Comparison of ENCODE assay signal across 8 cellular contexts in the genomic region with DNA sequence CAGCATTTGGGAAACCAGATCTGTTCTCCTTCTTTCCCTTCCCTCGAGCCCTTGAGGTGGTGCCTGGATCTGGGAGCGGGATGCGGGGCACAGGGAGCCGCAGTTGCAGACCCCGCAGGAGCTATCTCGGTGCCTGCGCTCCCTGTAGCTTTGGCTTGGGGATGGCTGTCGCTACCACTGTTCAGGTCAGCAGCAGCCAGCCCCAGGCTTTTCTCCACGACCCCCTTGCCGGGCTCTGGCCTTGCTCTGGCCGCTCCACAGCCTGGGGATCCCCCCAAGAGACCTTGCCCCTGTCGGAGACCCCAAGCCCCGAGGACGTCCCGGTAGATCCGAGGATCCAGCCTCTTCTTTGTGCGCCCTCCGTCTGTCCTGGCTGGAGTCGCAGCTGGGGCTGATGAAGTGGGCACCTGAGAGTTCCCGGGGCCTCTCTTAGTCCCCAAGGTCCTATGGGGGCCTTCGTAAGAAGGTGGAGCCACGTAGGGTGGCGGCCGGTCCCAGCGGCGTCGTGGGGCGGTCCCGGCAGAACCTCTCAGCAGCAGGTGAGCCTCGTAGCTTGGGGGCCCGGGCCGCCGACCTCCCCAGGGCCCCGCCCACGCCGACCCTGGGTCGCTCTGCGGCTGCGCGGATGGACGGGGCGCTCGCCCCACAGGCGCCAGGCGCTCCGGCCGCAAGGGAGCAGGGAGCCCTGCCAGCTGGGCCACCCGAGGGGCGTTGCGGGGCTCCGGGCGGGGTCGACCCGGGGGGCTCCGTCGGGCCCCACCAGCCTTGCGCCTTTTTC. TPM values are rescaled to one million over a fixed set of nuclear protein-coding genes. Genes with fewer than 3 reads are reported as not detected.
A peak's percentile ranks its signal among the peaks of the same experiment; 100 is the strongest.
DNase-seq lines count a peak whose midpoint lies in the region; ATAC-seq and TF ChIP-seq lines count a peak whose summit lies in the region.

No MANE protein-coding gene starts in this region.

- CTCF ChIA-PET in CD8-positive, alpha-beta T cell (lab: Charles Lee), result interaction anchor here (0.8 to 6.9 kb wide), 23 partner anchors 9 to 190 kb away, joined by 3 to 53 read pairs (median 4); partner anchors contain the start of gene WNT1

- TF ChIP-seq CTCF in CD8-positive, alpha-beta T cell (IDR thresholded peaks at IDR 0.05), result no peak
- TF ChIP-seq CTCF in colonic mucosa (IDR thresholded peaks at IDR 0.05), result no peak

- H3K27me3 Mint-ChIP-seq in CD8-positive, alpha-beta T cell (ENCODE audit: low read depth), result peaks cover 63% of the 10 kb centered on the region
- peaks cover 46% of the 10 kb centered on the region for H3K27me3 Mint-ChIP-seq in activated T-helper 2 cell treated with anti-CD3 and anti-CD28 coated beads, Interferon-gamma antibody, Interleukin-2, Interleukin-4, amounts not matched to agents 10 μg/mL and 5 μg/mL and 100 μg/mL, durations not matched to agents 14 hours and 24 hours and 36 hours (ENCODE audit: low read depth)

- DNase-seq in CD8-positive, alpha-beta T cell, result peak in 2 of 7 experiments; percentile 28 to 30
- DNase-seq in NCI-H774 (lab: John Stamatoyannopoulos, UW) (peak; percentile 36), colonic mucosa (no peak), COLO829 (ENCODE audit: low spot score) (no peak), GDM1 (lab: John Stamatoyannopoulos, UW) (no peak)
- no peak for DNase-seq in activated T-helper 2 cell treated with anti-CD3 and anti-CD28 coated beads, Interferon-gamma antibody, Interleukin-2, Interleukin-4, amounts not matched to agents 10 μg/mL and 5 μg/mL and 100 μg/mL, durations not matched to agents 14 hours and 24 hours and 36 hours (ENCODE audit: low spot score)

- H3K9me3 ChIP-seq in CD8-positive, alpha-beta T cell (ENCODE audit: low read length), result no peaks in the 10 kb centered on the region
- no peaks in the 10 kb centered on the region for H3K9me3 ChIP-seq in colonic mucosa
- no peaks in the 10 kb centered on the region for H3K9me3 ChIP-seq in muscle layer of duodenum (ENCODE audit: control insufficient read depth in 1 of 2, low read length in 2 of 2)

- intact Hi-C loops in CD8-positive, alpha-beta T cell (cut with DNase I, micrococcal nuclease), result loop anchor here (1.0 to 5.0 kb wide), 6 partner anchors 17 to 94 kb away; partner anchors contain the start of genes ARF3 (in 1 of the 2), DHH (in 1 of the 2) and PRKAG1 (in 1 of the 2)
- intact Hi-C loops in colonic mucosa (cut with DNase I), result no loop called here
- intact Hi-C loops in activated T-helper 2 cell treated with anti-CD3 and anti-CD28 coated beads, Interferon-gamma antibody, Interleukin-2, Interleukin-4, amounts not matched to agents 10 μg/mL and 5 μg/mL and 100 μg/mL, durations not matched to agents 14 hours and 24 hours and 36 hours (cut with micrococcal nuclease), result loop anchor here (5.0 kb wide), 3 partner anchors 66 to 106 kb away; partner anchors contain the start of gene DHH

- H3K4me3 Mint-ChIP-seq in CD8-positive, alpha-beta T cell, result peak overlapping the region; percentile 70
- no peak overlapping the region for H3K4me3 Mint-ChIP-seq in activated T-helper 2 cell treated with anti-CD3 and anti-CD28 coated beads, Interferon-gamma antibody, Interleukin-2, Interleukin-4, amounts not matched to agents 10 μg/mL and 5 μg/mL and 100 μg/mL, durations not matched to agents 14 hours and 24 hours and 36 hours (ENCODE audit: low read depth)

- peak overlapping the region in 1 of 2 donors; percentile 35 for H3K9ac ChIP-seq in colonic mucosa (ENCODE audit: low read depth in 2 of 2, low read length in 2 of 2)

- no peak overlapping the region for H3K27ac ChIP-seq in CD8-positive, alpha-beta T cell (ENCODE audit: low read depth, low read length)
- H3K27ac ChIP-seq in colonic mucosa, result no peak overlapping the region
- H3K27ac ChIP-seq in muscle layer of duodenum (ENCODE audit: low read length), result no peak overlapping the region

- H3K4me3 ChIP-seq in CD8-positive, alpha-beta T cell (ENCODE audit: low read depth, low read length), result peak overlapping the region; percentile 44
- H3K4me3 ChIP-seq in colonic mucosa (peak overlapping the region; percentile 45), muscle layer of duodenum (ENCODE audit: low read depth in 1 of 2, low read length in 2 of 2) (peak overlapping the region; percentile 16 to 57)

- H3K36me3 ChIP-seq in CD8-positive, alpha-beta T cell (ENCODE audit: insufficient read depth, low read length), result no peaks in the 10 kb centered on the region
- H3K36me3 ChIP-seq in colonic mucosa (no peaks in the 10 kb centered on the region), muscle layer of duodenum (ENCODE audit: control insufficient read depth in 1 of 2, insufficient read depth in 2 of 2, low read length in 2 of 2) (peaks cover 16 to 21% of the 10 kb centered on the region in 2 donors)

- peaks cover 21% of the 10 kb centered on the region for H3K36me3 Mint-ChIP-seq in CD8-positive, alpha-beta T cell
- H3K36me3 Mint-ChIP-seq in activated T-helper 2 cell treated with anti-CD3 and anti-CD28 coated beads, Interferon-gamma antibody, Interleukin-2, Interleukin-4, amounts not matched to agents 10 μg/mL and 5 μg/mL and 100 μg/mL, durations not matched to agents 14 hours and 24 hours and 36 hours (ENCODE audit: low read depth), result peaks cover 31% of the 10 kb centered on the region

- ATAC-seq in CD8-positive, alpha-beta T cell, result peak; percentile 11
- peak; percentile 34 for ATAC-seq in GM19043 (IDR thresholded peaks at IDR 0.05; ENCODE audit: low read depth, unreplicated experiment)

- peaks cover 39% of the 10 kb centered on the region for H3K4me1 ChIP-seq in CD8-positive, alpha-beta T cell (ENCODE audit: insufficient read depth, low read length)
- peaks cover 27% of the 10 kb centered on the region for H3K4me1 ChIP-seq in colonic mucosa
- H3K4me1 ChIP-seq in muscle layer of duodenum (ENCODE audit: control insufficient read depth in 1 of 2, insufficient read depth in 2 of 2, low read length in 2 of 2), result peaks cover 0 to 40% of the 10 kb centered on the region in 2 donors

- no peaks in the 10 kb centered on the region for H3K9me3 Mint-ChIP-seq in CD8-positive, alpha-beta T cell
- no peaks in the 10 kb centered on the region for H3K9me3 Mint-ChIP-seq in activated T-helper 2 cell treated with anti-CD3 and anti-CD28 coated beads, Interferon-gamma antibody, Interleukin-2, Interleukin-4, amounts not matched to agents 10 μg/mL and 5 μg/mL and 100 μg/mL, durations not matched to agents 14 hours and 24 hours and 36 hours

- peaks cover 35% of the 10 kb centered on the region for H3K4me1 Mint-ChIP-seq in CD8-positive, alpha-beta T cell (ENCODE audit: low read depth)
- peaks cover 27% of the 10 kb centered on the region for H3K4me1 Mint-ChIP-seq in activated T-helper 2 cell treated with anti-CD3 and anti-CD28 coated beads, Interferon-gamma antibody, Interleukin-2, Interleukin-4, amounts not matched to agents 10 μg/mL and 5 μg/mL and 100 μg/mL, durations not matched to agents 14 hours and 24 hours and 36 hours (ENCODE audit: low read depth)

- no peak overlapping the region for H3K27ac Mint-ChIP-seq in CD8-positive, alpha-beta T cell
- H3K27ac Mint-ChIP-seq in activated T-helper 2 cell treated with anti-CD3 and anti-CD28 coated beads, Interferon-gamma antibody, Interleukin-2, Interleukin-4, amounts not matched to agents 10 μg/mL and 5 μg/mL and 100 μg/mL, durations not matched to agents 14 hours and 24 hours and 36 hours, result no peak overlapping the region

- peaks cover 42% of the 10 kb centered on the region for H3K27me3 ChIP-seq in CD8-positive, alpha-beta T cell (ENCODE audit: insufficient read depth, low read length)
- H3K27me3 ChIP-seq in colonic mucosa, result peaks cover 44% of the 10 kb centered on the region
- H3K27me3 ChIP-seq in muscle layer of duodenum (ENCODE audit: low read depth, low read length), result peaks cover 44% of the 10 kb centered on the region

- POLR2A ChIA-PET in CD8-positive, alpha-beta T cell (lab: Charles Lee), result interaction anchor here (0.5 to 2.8 kb wide), 5 partner anchors 10 to 1538 kb away, joined by 3 to 9 read pairs (median 4); partner anchors contain the start of genes ARF3 and WNT1

RNA-seq across cellular contexts. Expression of gene DDN, which starts 1.3 kb away (rescaled TPM):
- 1 to 10 TPM; 1.3 TPM for total RNA-seq in CD8-positive, alpha-beta T cell
- total RNA-seq in colonic mucosa, result under 1 TPM; 0.17 to 0.21 TPM
- 0.60 and 0.91 TPM in 2 replicates for total RNA-seq in activated T-helper 2 cell treated with anti-CD3 and anti-CD28 coated beads, Interferon-gamma antibody, Interleukin-2, Interleukin-4, amounts not matched to agents 10 μg/mL and 5 μg/mL and 100 μg/mL, durations not matched to agents 14 hours and 24 hours and 36 hours

RNA-seq across cellular contexts. Expression of gene WNT1, which starts 19.8 kb away (rescaled TPM):
- total RNA-seq in CD8-positive, alpha-beta T cell, result 1 to 10 TPM; 5.6 to 5.9 TPM
- not detected for total RNA-seq in colonic mucosa
- total RNA-seq in activated T-helper 2 cell treated with anti-CD3 and anti-CD28 coated beads, Interferon-gamma antibody, Interleukin-2, Interleukin-4, amounts not matched to agents 10 μg/mL and 5 μg/mL and 100 μg/mL, durations not matched to agents 14 hours and 24 hours and 36 hours, result 0.60 and 0.66 TPM in 2 replicates

RNA-seq across cellular contexts. Expression of gene PRKAG1, which starts 20.7 kb away (rescaled TPM):
- total RNA-seq in CD8-positive, alpha-beta T cell, result 10 to 100 TPM; 30.2 to 34.3 TPM
- total RNA-seq in colonic mucosa, result 10 to 100 TPM; 49.5 to 54.8 TPM
- 65.1 and 65.7 TPM in 2 replicates for total RNA-seq in activated T-helper 2 cell treated with anti-CD3 and anti-CD28 coated beads, Interferon-gamma antibody, Interleukin-2, Interleukin-4, amounts not matched to agents 10 μg/mL and 5 μg/mL and 100 μg/mL, durations not matched to agents 14 hours and 24 hours and 36 hours

RNA-seq across cellular contexts. Expression of gene WNT10B, which starts 26.4 kb away (rescaled TPM):
- total RNA-seq in CD8-positive, alpha-beta T cell, result 10 to 100 TPM; 11.2 to 13.1 TPM
- under 1 TPM; 0.24 to 0.47 TPM for total RNA-seq in colonic mucosa
- total RNA-seq in activated T-helper 2 cell treated with anti-CD3 and anti-CD28 coated beads, Interferon-gamma antibody, Interleukin-2, Interleukin-4, amounts not matched to agents 10 μg/mL and 5 μg/mL and 100 μg/mL, durations not matched to agents 14 hours and 24 hours and 36 hours, result 0.80 and 1.0 TPM in 2 replicates

RNA-seq across cellular contexts. Expression of gene ARF3, which starts 40.6 kb away (rescaled TPM):
- total RNA-seq in CD8-positive, alpha-beta T cell, result 10 to 100 TPM; 34.7 to 36.4 TPM
- 100 to 1,000 TPM; 255 to 261 TPM for total RNA-seq in colonic mucosa
- 133 and 135 TPM in 2 replicates for total RNA-seq in activated T-helper 2 cell treated with anti-CD3 and anti-CD28 coated beads, Interferon-gamma antibody, Interleukin-2, Interleukin-4, amounts not matched to agents 10 μg/mL and 5 μg/mL and 100 μg/mL, durations not matched to agents 14 hours and 24 hours and 36 hours
